29 cellular contexts compared by ENCODE assay signal in the genomic region with DNA sequence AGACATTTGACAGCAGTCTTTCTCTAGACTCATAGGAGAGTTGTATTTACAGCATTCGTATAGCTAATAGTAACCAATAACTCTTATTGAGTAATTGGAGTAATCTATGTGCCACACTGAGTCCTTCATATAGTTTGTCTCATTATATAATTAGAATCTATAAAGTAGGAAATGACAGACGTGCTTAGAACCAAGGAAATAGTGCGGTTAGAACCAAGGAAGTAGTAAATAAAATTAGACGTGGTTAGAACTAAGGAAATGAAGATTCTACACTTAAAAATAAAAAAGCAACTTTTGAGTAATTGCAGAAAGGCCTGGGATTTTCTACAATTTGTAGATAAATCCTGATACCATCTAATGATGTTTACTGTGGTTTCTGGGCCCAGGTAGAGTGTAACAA.
DNase-seq lines count a peak whose midpoint lies in the region; ATAC-seq lines count a peak whose summit lies in the region.
"Had no signal": no experiment of that assay in that cellular context is flagged by ENCODE, and none has a peak within 500 bp of the region (broad histone marks: within the 10 kb centered on the region; RNA-seq: fewer than 3 reads in every experiment).

No MANE protein-coding gene starts in this region.

- POLR2A ChIA-PET in CD8-positive, alpha-beta memory T cell (lab: Charles Lee): no interaction called here
- POLR2A ChIA-PET in T-cell (lab: Charles Lee): no interaction called here

- no peaks in the 10 kb centered on the region for H3K36me3 ChIP-seq in CD4-positive, CD25-positive, alpha-beta regulatory T cell (ENCODE audit: control insufficient read depth, insufficient read depth, low read length)
- no peaks in the 10 kb centered on the region for H3K36me3 ChIP-seq in CD8-positive, alpha-beta memory T cell (ENCODE audit: insufficient read depth, low read length)
- H3K36me3 ChIP-seq: right lobe of liver, upper lobe of right lung had no signal

- H3K4me3 Mint-ChIP-seq in CD4-positive, CD25-positive, alpha-beta regulatory T cell: peak overlapping the region in 2 of 4 donors; percentile 9 to 25
- H3K4me3 Mint-ChIP-seq in CD8-positive, alpha-beta memory T cell: peak overlapping the region in 5 of 7 donors; percentile 34 to 49 (median 45)
- H3K4me3 Mint-ChIP-seq in T-cell (peak overlapping the region in 1 of 3 donors; percentile 61), naive B cell (peak overlapping the region in 7 of 8 donors; percentile 1 to 64 (median 15))
- H3K4me3 Mint-ChIP-seq: activated T-helper 17 cell treated with anti-CD3 and anti-CD28 coated beads, Interleukin-2, amount 50 U/mL, for 72 hours; stimulated activated memory B cell treated with anti-CD40 and anti-IgM and Interleukin-4, amounts not matched to agents 10 μg/mL and 1 μg/mL and 100 μg/mL, for 72 hours; T-helper 1 cell treated with Interleukin-12 subunit alpha and Interleukin-12 subunit beta and Interleukin-4 antibody, amounts not matched to agents 30 μg/mL and 1 μg/mL, for 36 hours had no signal

- no peaks in the 10 kb centered on the region for H3K27me3 Mint-ChIP-seq in CD4-positive, CD25-positive, alpha-beta regulatory T cell
- H3K27me3 Mint-ChIP-seq in CD8-positive, alpha-beta memory T cell: no peaks in the 10 kb centered on the region
- H3K27me3 Mint-ChIP-seq in T-cell (no peaks in the 10 kb centered on the region), naive B cell (no peaks in the 10 kb centered on the region)
- H3K27me3 Mint-ChIP-seq: activated T-helper 17 cell treated with anti-CD3 and anti-CD28 coated beads, Interleukin-2, amount 50 U/mL, for 72 hours; progenitor cell of endocrine pancreas; stimulated activated memory B cell treated with anti-CD40 and anti-IgM and Interleukin-4, amounts not matched to agents 10 μg/mL and 1 μg/mL and 100 μg/mL, for 72 hours had no signal

- H3K4me1 Mint-ChIP-seq in CD4-positive, CD25-positive, alpha-beta regulatory T cell: peaks cover 9 to 22% (median 14%) of the 10 kb centered on the region in 4 donors
- H3K4me1 Mint-ChIP-seq in CD8-positive, alpha-beta memory T cell: peaks cover 24 to 34% (median 32%) of the 10 kb centered on the region in 3 donors
- peaks cover 20 to 34% (median 28%) of the 10 kb centered on the region in 3 donors for H3K4me1 Mint-ChIP-seq in T-cell
- H3K4me1 Mint-ChIP-seq in naive B cell: peaks cover 16 to 25% (median 23%) of the 10 kb centered on the region in 3 donors
- H3K4me1 Mint-ChIP-seq: activated T-helper 17 cell treated with anti-CD3 and anti-CD28 coated beads, Interleukin-2, amount 50 U/mL, for 72 hours had no signal

- ATAC-seq in CD4-positive, CD25-positive, alpha-beta regulatory T cell (ENCODE audit: low read depth in 2 of 2): no peak
- peak; percentile 43 to 64 (median 54) for ATAC-seq in T-cell (replicated peaks in 1 of 4)
- ATAC-seq in naive B cell (ENCODE audit: low read depth in 2 of 2): peak; percentile 42 to 43
- ATAC-seq in HG02852 (IDR thresholded peaks at IDR 0.05; ENCODE audit: unreplicated experiment): no peak
- ATAC-seq: activated T-helper 17 cell treated with anti-CD3 and anti-CD28 coated beads, Interleukin-2, amount 50 U/mL, for 72 hours; K562; right lobe of liver; stimulated activated memory B cell treated with anti-CD40 and anti-IgM and Interleukin-4, amounts not matched to agents 10 μg/mL and 1 μg/mL and 100 μg/mL, for 72 hours; upper lobe of right lung had no signal

- H3K27ac Mint-ChIP-seq in CD4-positive, CD25-positive, alpha-beta regulatory T cell: peak overlapping the region in 2 of 3 donors; percentile 15 to 56
- H3K27ac Mint-ChIP-seq in CD8-positive, alpha-beta memory T cell: peak overlapping the region in 6 of 8 donors; percentile 5 to 68 (median 40)
- H3K27ac Mint-ChIP-seq in T-cell (peak overlapping the region; percentile 40 to 78), naive B cell (peak overlapping the region in 5 of 6 donors; percentile 9 to 84 (median 18))
- H3K27ac Mint-ChIP-seq: activated T-helper 17 cell treated with anti-CD3 and anti-CD28 coated beads, Interleukin-2, amount 50 U/mL, for 72 hours; stimulated activated memory B cell treated with anti-CD40 and anti-IgM and Interleukin-4, amounts not matched to agents 10 μg/mL and 1 μg/mL and 100 μg/mL, for 72 hours; T-helper 1 cell treated with Interleukin-12 subunit alpha and Interleukin-12 subunit beta and Interleukin-4 antibody, amounts not matched to agents 30 μg/mL and 1 μg/mL, for 36 hours had no signal

- H3K27me3 ChIP-seq in CD4-positive, CD25-positive, alpha-beta regulatory T cell (ENCODE audit: control insufficient read depth, insufficient read depth, low read length): no peaks in the 10 kb centered on the region
- H3K27me3 ChIP-seq in CD8-positive, alpha-beta memory T cell (ENCODE audit: insufficient read depth, low read length, poor library complexity, severe bottlenecking): no peaks in the 10 kb centered on the region
- H3K27me3 ChIP-seq: right lobe of liver, upper lobe of right lung had no signal

- H3K36me3 Mint-ChIP-seq in CD4-positive, CD25-positive, alpha-beta regulatory T cell: no peaks in the 10 kb centered on the region
- peaks cover 4 to 9% (median 5%) of the 10 kb centered on the region in 3 donors for H3K36me3 Mint-ChIP-seq in CD8-positive, alpha-beta memory T cell
- H3K36me3 Mint-ChIP-seq in T-cell (peaks cover 19% of the 10 kb centered on the region), naive B cell (peaks cover 8 to 30% of the 10 kb centered on the region in 2 donors)

- peak overlapping the region; percentile 54 for H3K4me3 ChIP-seq in CD4-positive, CD25-positive, alpha-beta regulatory T cell (ENCODE audit: low read depth, low read length)
- no peak overlapping the region for H3K4me3 ChIP-seq in CD8-positive, alpha-beta memory T cell (ENCODE audit: low read length)
- H3K4me3 ChIP-seq: dorsolateral prefrontal cortex, K562, right lobe of liver, upper lobe of right lung had no signal

- DNase-seq in CD4-positive, CD25-positive, alpha-beta regulatory T cell: peak in 2 of 3 donors; percentile 9 to 15
- DNase-seq in CD8-positive, alpha-beta memory T cell: no peak
- no peak for DNase-seq in T-cell
- DNase-seq in naive B cell: no peak
- no peak for DNase-seq in DMS53 treated with DMSO at 0.1 percent for 48 hours (lab: John Stamatoyannopoulos, UW; ENCODE audit: unreplicated experiment)
- no peak for DNase-seq in HuH-7.5 (ENCODE audit: low spot score)
- DNase-seq: activated CD4-positive, alpha-beta T cell treated with anti-CD3 and anti-CD28 coated beads for 4 hours; cerebellar nuclear complex; DMS153; dorsolateral prefrontal cortex; HCEC 1CT; hippocampal formation; left colon; mammary epithelial cell; NCI-H1436; NCI-H2107; NCI-H446; OCI-M1; right lobe of liver; stimulated activated CD4-positive, alpha-beta T cell treated with anti-CD3 and anti-CD28 coated beads, Interleukin-12 subunit alpha, Interleukin-12 subunit beta, amount 100 ng/mL, for 4 hours; stimulated activated CD4-positive, alpha-beta T cell treated with anti-CD3 and anti-CD28 coated beads, Interleukin-4, amount 100 ng/mL, for 4 hours; substantia nigra; upper lobe of right lung had no signal

- H3K27ac ChIP-seq in CD4-positive, CD25-positive, alpha-beta regulatory T cell (ENCODE audit: insufficient read depth, low read length, poor library complexity, severe bottlenecking): no peak overlapping the region
- H3K27ac ChIP-seq in CD8-positive, alpha-beta memory T cell (ENCODE audit: low read depth, low read length): no peak overlapping the region
- H3K27ac ChIP-seq: dorsolateral prefrontal cortex, right lobe of liver, upper lobe of right lung had no signal

- H3K4me1 ChIP-seq in CD4-positive, CD25-positive, alpha-beta regulatory T cell (ENCODE audit: control insufficient read depth, insufficient read depth, low read length, poor library complexity, severe bottlenecking): peaks cover 13% of the 10 kb centered on the region
- peaks cover 17% of the 10 kb centered on the region for H3K4me1 ChIP-seq in CD8-positive, alpha-beta memory T cell (ENCODE audit: insufficient read depth, low read length)
- H3K4me1 ChIP-seq: right lobe of liver, upper lobe of right lung had no signal

- CTCF ChIA-PET in CD8-positive, alpha-beta memory T cell (lab: Charles Lee): interaction anchor here (1.2 to 1.8 kb wide), 4 partner anchors 9 to 132 kb away, joined by 3 to 4 read pairs (median 4); no protein-coding TSS in a partner anchor
- CTCF ChIA-PET in T-cell (lab: Charles Lee): interaction anchor here (0.6 kb wide), 2 partner anchors 75 to 140 kb away, joined by 3 to 4 read pairs; no protein-coding TSS in a partner anchor

- peaks cover 8% of the 10 kb centered on the region in 2 experiments for H3K9me3 ChIP-seq in CD4-positive, CD25-positive, alpha-beta regulatory T cell (ENCODE audit: control insufficient read depth in 2 of 2, low read length in 2 of 2)
- H3K9me3 ChIP-seq in CD8-positive, alpha-beta memory T cell (ENCODE audit: low read length): peaks cover 5% of the 10 kb centered on the region
- H3K9me3 ChIP-seq: right lobe of liver, upper lobe of right lung had no signal

- H3K9me3 Mint-ChIP-seq in CD4-positive, CD25-positive, alpha-beta regulatory T cell: peaks cover 0 to 16% (median 4%) of the 10 kb centered on the region in 7 donors
- H3K9me3 Mint-ChIP-seq in CD8-positive, alpha-beta memory T cell: peaks cover 7 to 25% (median 16%) of the 10 kb centered on the region in 5 donors
- H3K9me3 Mint-ChIP-seq in T-cell (peaks cover 6 to 18% (median 13%) of the 10 kb centered on the region in 3 donors), naive B cell (peaks cover 10 to 47% (median 17%) of the 10 kb centered on the region in 7 donors)

Comparison
In these comparisons a context has a peak if more than half of its experiments do, and no peak if none do; other contexts are left out.
1. ATAC-seq: peak in T-cell (4 of 4) and naive B cell (2 of 2); none in CD4-positive, CD25-positive, alpha-beta regulatory T cell (0 of 2) and HG02852 (single experiment).
2. DNase-seq: peak in CD4-positive, CD25-positive, alpha-beta regulatory T cell (2 of 3); none in CD8-positive, alpha-beta memory T cell (0 of 5), T-cell (0 of 34), naive B cell (single experiment), DMS53 treated with DMSO at 0.1 percent for 48 hours (single experiment) and HuH-7.5 (single experiment).
3. Peak in every context shown above with its lines, with median percentiles within 50 percentile points of each other: H3K27ac Mint-ChIP-seq.